21 cellular contexts compared by ENCODE assay signal in genomic region chr4:95142877-95143412, GRCh38.
A peak's percentile ranks its signal among the peaks of the same experiment; 100 is the strongest.
DNase-seq lines count a peak whose midpoint lies in the region; ATAC-seq and TF ChIP-seq lines count a peak whose summit lies in the region.
"Had no signal": no experiment of that assay in that cellular context is flagged by ENCODE, and none has a peak within 500 bp of the region (broad histone marks: within the 10 kb centered on the region; RNA-seq: fewer than 3 reads in every experiment).

No MANE protein-coding gene starts in this region.

- H3K4me3 Mint-ChIP-seq in activated CD4-positive, alpha-beta T cell treated with anti-CD3 and anti-CD28 coated beads, Interleukin-2, amount 10 ng/mL, durations not matched to agents 24 days and 14 days: no peak overlapping the region
- H3K4me3 Mint-ChIP-seq in activated CD4-positive, alpha-beta T cell treated with anti-CD3 and anti-CD28 coated beads, Interleukin-2, amount 10 ng/mL, durations not matched to agents 7 days and 5 days: no peak overlapping the region
- H3K4me3 Mint-ChIP-seq in WTC11: no peak overlapping the region
- H3K4me3 Mint-ChIP-seq in activated CD8-positive, alpha-beta T cell treated with anti-CD3 and anti-CD28 coated beads for 36 hours: no peak overlapping the region
- H3K4me3 Mint-ChIP-seq: activated naive CD4-positive, alpha-beta T cell treated with anti-CD3 and anti-CD28 coated beads, Interleukin-2, amount 50 U/mL, for 24 hours; activated T-helper 17 cell treated with anti-CD3 and anti-CD28 coated beads, Interleukin-2, amount 50 U/mL, for 72 hours; IgD-negative memory B cell had no signal

- TF ChIP-seq POLR2A in esophagus squamous epithelium (IDR thresholded peaks at IDR 0.05): no peak

- no peaks in the 10 kb centered on the region for H3K27me3 ChIP-seq in esophagus squamous epithelium
- H3K27me3 ChIP-seq: BLaER1 had no signal

- H3K4me1 ChIP-seq in esophagus squamous epithelium: no peaks in the 10 kb centered on the region
- H3K4me1 ChIP-seq: psoas muscle had no signal

- TF ChIP-seq CTCF in WTC11 (IDR thresholded peaks at IDR 0.05) (no peak), esophagus squamous epithelium (IDR thresholded peaks at IDR 0.05) (no peak)
- TF ChIP-seq CTCF in activated CD8-positive, alpha-beta T cell treated with anti-CD3 and anti-CD28 coated beads for 36 hours (IDR thresholded peaks at IDR 0.05): no peak

- H3K27ac ChIP-seq in esophagus squamous epithelium: no peak overlapping the region
- H3K27ac ChIP-seq: BLaER1, coronary artery, psoas muscle had no signal

- peak; percentile 66 for ATAC-seq in WTC11
- no peak for ATAC-seq in activated CD8-positive, alpha-beta T cell treated with anti-CD3 and anti-CD28 coated beads for 36 hours
- ATAC-seq: activated T-helper 17 cell treated with anti-CD3 and anti-CD28 coated beads, Interleukin-2, amount 50 U/mL, for 72 hours; psoas muscle had no signal

- no peak for DNase-seq in activated CD4-positive, alpha-beta T cell treated with anti-CD3 and anti-CD28 coated beads, Interleukin-2, amount 10 ng/mL, durations not matched to agents 24 days and 14 days
- no peak for DNase-seq in activated CD4-positive, alpha-beta T cell treated with anti-CD3 and anti-CD28 coated beads, Interleukin-2, amount 10 ng/mL, durations not matched to agents 7 days and 5 days
- DNase-seq in WTC11 (ENCODE audit: low spot score): no peak
- peak; percentile 87 for DNase-seq in left kidney (ENCODE audit: low read depth, low spot score)
- no peak for DNase-seq in CD1c-positive myeloid dendritic cell (ENCODE audit: extremely low spot score)
- DNase-seq in esophagus squamous epithelium (lab: John Stamatoyannopoulos, UW): no peak
- no peak for DNase-seq in activated CD8-positive, alpha-beta T cell treated with anti-CD3 and anti-CD28 coated beads for 36 hours
- no peak for DNase-seq in NCI-H2227 treated with DMSO at 0.1 percent for 48 hours (lab: John Stamatoyannopoulos, UW)
- DNase-seq: activated CD4-positive, alpha-beta T cell treated with anti-CD3 and anti-CD28 coated beads, Interleukin-2, amount 50 U/mL, for 4 hours; activated CD8-positive, alpha-beta memory T cell treated with anti-CD3 and anti-CD28 coated beads, Interleukin-2, amount 50 U/mL, for 4 hours; kidney; NCI-H1105; NCI-H2029; psoas muscle; RPMI8226; trophoblast cell had no signal

- POLR2A ChIA-PET in activated CD4-positive, alpha-beta T cell treated with anti-CD3 and anti-CD28 coated beads, Interleukin-2, amount 10 ng/mL, durations not matched to agents 7 days and 5 days (lab: Charles Lee): no interaction called here
- POLR2A ChIA-PET in WTC11 (lab: Charles Lee): no interaction called here
- POLR2A ChIA-PET in activated CD8-positive, alpha-beta T cell treated with anti-CD3 and anti-CD28 coated beads for 36 hours (lab: Charles Lee): no interaction called here

- H3K9me3 Mint-ChIP-seq in activated CD4-positive, alpha-beta T cell treated with anti-CD3 and anti-CD28 coated beads, Interleukin-2, amount 10 ng/mL, durations not matched to agents 24 days and 14 days: no peaks in the 10 kb centered on the region
- peaks cover 4% of the 10 kb centered on the region for H3K9me3 Mint-ChIP-seq in activated CD4-positive, alpha-beta T cell treated with anti-CD3 and anti-CD28 coated beads, Interleukin-2, amount 10 ng/mL, durations not matched to agents 7 days and 5 days
- H3K9me3 Mint-ChIP-seq in WTC11: peaks cover 31% of the 10 kb centered on the region
- H3K9me3 Mint-ChIP-seq in activated CD8-positive, alpha-beta T cell treated with anti-CD3 and anti-CD28 coated beads for 36 hours: peaks cover 2% of the 10 kb centered on the region

- intact Hi-C loops in activated CD4-positive, alpha-beta T cell treated with anti-CD3 and anti-CD28 coated beads, Interleukin-2, amount 10 ng/mL, durations not matched to agents 24 days and 14 days (cut with micrococcal nuclease): no loop called here
- intact Hi-C loops in esophagus squamous epithelium (cut with DNase I): no loop called here
- intact Hi-C loops in activated CD8-positive, alpha-beta T cell treated with anti-CD3 and anti-CD28 coated beads for 36 hours (cut with micrococcal nuclease): no loop called here

- peaks cover 37% of the 10 kb centered on the region for H3K27me3 Mint-ChIP-seq in activated CD4-positive, alpha-beta T cell treated with anti-CD3 and anti-CD28 coated beads, Interleukin-2, amount 10 ng/mL, durations not matched to agents 24 days and 14 days
- H3K27me3 Mint-ChIP-seq in activated CD4-positive, alpha-beta T cell treated with anti-CD3 and anti-CD28 coated beads, Interleukin-2, amount 10 ng/mL, durations not matched to agents 7 days and 5 days: peaks cover 14% of the 10 kb centered on the region
- peaks cover 83% of the 10 kb centered on the region for H3K27me3 Mint-ChIP-seq in WTC11 (ENCODE audit: low read depth)
- H3K27me3 Mint-ChIP-seq in activated CD8-positive, alpha-beta T cell treated with anti-CD3 and anti-CD28 coated beads for 36 hours: peaks cover 5% of the 10 kb centered on the region
- H3K27me3 Mint-ChIP-seq: IgD-negative memory B cell had no signal

- no peak overlapping the region for H3K4me3 ChIP-seq in esophagus squamous epithelium
- H3K4me3 ChIP-seq: BLaER1, coronary artery, psoas muscle had no signal

- 82 to 87% methylated on average over 3 to 4 of the region's 4 CpGs for WGBS in esophagus squamous epithelium, 2 donors

- peak overlapping the region; percentile 4 for H3K27ac Mint-ChIP-seq in activated CD4-positive, alpha-beta T cell treated with anti-CD3 and anti-CD28 coated beads, Interleukin-2, amount 10 ng/mL, durations not matched to agents 24 days and 14 days
- H3K27ac Mint-ChIP-seq in activated CD4-positive, alpha-beta T cell treated with anti-CD3 and anti-CD28 coated beads, Interleukin-2, amount 10 ng/mL, durations not matched to agents 7 days and 5 days: no peak overlapping the region
- no peak overlapping the region for H3K27ac Mint-ChIP-seq in WTC11
- no peak overlapping the region for H3K27ac Mint-ChIP-seq in activated CD8-positive, alpha-beta T cell treated with anti-CD3 and anti-CD28 coated beads for 36 hours
- H3K27ac Mint-ChIP-seq: activated naive CD4-positive, alpha-beta T cell treated with anti-CD3 and anti-CD28 coated beads, Interleukin-2, amount 50 U/mL, for 24 hours; activated T-helper 17 cell treated with anti-CD3 and anti-CD28 coated beads, Interleukin-2, amount 50 U/mL, for 72 hours; IgD-negative memory B cell had no signal

- H3K9me3 ChIP-seq in esophagus squamous epithelium: no peaks in the 10 kb centered on the region
- H3K9me3 ChIP-seq: psoas muscle had no signal

- no peaks in the 10 kb centered on the region for H3K36me3 Mint-ChIP-seq in activated CD4-positive, alpha-beta T cell treated with anti-CD3 and anti-CD28 coated beads, Interleukin-2, amount 10 ng/mL, durations not matched to agents 24 days and 14 days (ENCODE audit: low read depth)
- H3K36me3 Mint-ChIP-seq in activated CD4-positive, alpha-beta T cell treated with anti-CD3 and anti-CD28 coated beads, Interleukin-2, amount 10 ng/mL, durations not matched to agents 7 days and 5 days (ENCODE audit: low read depth): no peaks in the 10 kb centered on the region
- peaks cover 30% of the 10 kb centered on the region for H3K36me3 Mint-ChIP-seq in WTC11
- H3K36me3 Mint-ChIP-seq in activated CD8-positive, alpha-beta T cell treated with anti-CD3 and anti-CD28 coated beads for 36 hours (ENCODE audit: low read depth): no peaks in the 10 kb centered on the region
- H3K36me3 Mint-ChIP-seq: activated naive CD4-positive, alpha-beta T cell treated with anti-CD3 and anti-CD28 coated beads, Interleukin-2, amount 50 U/mL, for 24 hours; IgD-negative memory B cell had no signal

- H3K4me1 Mint-ChIP-seq in activated CD4-positive, alpha-beta T cell treated with anti-CD3 and anti-CD28 coated beads, Interleukin-2, amount 10 ng/mL, durations not matched to agents 24 days and 14 days: peaks cover 1% of the 10 kb centered on the region
- H3K4me1 Mint-ChIP-seq in activated CD4-positive, alpha-beta T cell treated with anti-CD3 and anti-CD28 coated beads, Interleukin-2, amount 10 ng/mL, durations not matched to agents 7 days and 5 days: no peaks in the 10 kb centered on the region
- H3K4me1 Mint-ChIP-seq in WTC11: peaks cover 5% of the 10 kb centered on the region
- H3K4me1 Mint-ChIP-seq in activated CD8-positive, alpha-beta T cell treated with anti-CD3 and anti-CD28 coated beads for 36 hours (ENCODE audit: low read depth): no peaks in the 10 kb centered on the region
- H3K4me1 Mint-ChIP-seq: activated T-helper 17 cell treated with anti-CD3 and anti-CD28 coated beads, Interleukin-2, amount 50 U/mL, for 72 hours; IgD-negative memory B cell had no signal

- CTCF ChIA-PET in activated CD4-positive, alpha-beta T cell treated with anti-CD3 and anti-CD28 coated beads, Interleukin-2, amount 10 ng/mL, durations not matched to agents 7 days and 5 days (lab: Charles Lee): no interaction called here
- CTCF ChIA-PET in WTC11 (lab: Charles Lee): interaction anchor here (0.7 to 1.4 kb wide), 2 partner anchors 301 to 401 kb away, joined by 3 read pairs; no protein-coding TSS in a partner anchor
- CTCF ChIA-PET in activated CD8-positive, alpha-beta T cell treated with anti-CD3 and anti-CD28 coated beads for 36 hours (lab: Charles Lee): no interaction called here

- no peaks in the 10 kb centered on the region for H3K36me3 ChIP-seq in esophagus squamous epithelium
- H3K36me3 ChIP-seq: BLaER1 had no signal

TF ChIP-seq in WTC11, 78 proteins besides CTCF, POLR2A, EP300 and RAD21 (continues in another document):
- TF ChIP-seq KAT7 (CRISPR knock-in tag; IDR thresholded peaks at IDR 0.05; ENCODE audit: borderline replicate concordance): no peak
- TF ChIP-seq ATF3 (CRISPR knock-in tag; conservative IDR thresholded peaks at IDR 0.05): no peak
- TF ChIP-seq MXD4 (CRISPR knock-in tag; IDR thresholded peaks at IDR 0.05; ENCODE audit: borderline replicate concordance): no peak
- TF ChIP-seq ZNF671 (CRISPR knock-in tag; IDR thresholded peaks at IDR 0.05): no peak
- TF ChIP-seq NFYB (CRISPR knock-in tag; conservative IDR thresholded peaks at IDR 0.05; ENCODE audit: low read depth): no peak
